ENCODE assay signal across 11 cellular contexts in genomic region chr17:7010523-7010922, GRCh38. TPM values are rescaled to one million over a fixed set of nuclear protein-coding genes. Genes with fewer than 3 reads are reported as not detected.
DNase-seq lines count a peak whose midpoint lies in the region; ATAC-seq and TF ChIP-seq lines count a peak whose summit lies in the region.
"Had no signal": no experiment of that assay in that cellular context is flagged by ENCODE, and none has a peak within 500 bp of the region (broad histone marks: within the 10 kb centered on the region; RNA-seq: fewer than 3 reads in every experiment).

No MANE protein-coding gene starts in this region.

- CTCF ChIA-PET in activated B cell treated with CpG ODN at 0.5 μM for 24 hours (lab: Charles Lee) = interaction anchor here (1.5 kb wide), 1 partner anchor 96 kb away, joined by 4 read pairs; no protein-coding TSS in a partner anchor

- TF ChIP-seq CTCF in activated B cell treated with CpG ODN at 0.5 μM for 24 hours (IDR thresholded peaks at IDR 0.05) = no peak
- no peak for TF ChIP-seq CTCF in glutamatergic neuron (IDR thresholded peaks at IDR 0.05; ENCODE audit: partially characterized antibody, unreplicated experiment)

- POLR2A ChIA-PET in activated B cell treated with CpG ODN at 0.5 μM for 24 hours (lab: Charles Lee) = no interaction called here

- intact Hi-C loops in activated CD4-positive, alpha-beta T cell treated with anti-CD3 and anti-CD28 coated beads, Interleukin-2, amount 10 ng/mL, durations not matched to agents 24 days and 14 days (cut with micrococcal nuclease) = loop anchor here (5.0 to 10.0 kb wide), 2 partner anchors 256 to 1588 kb away; partner anchors contain the start of genes RPAIN and XAF1
- intact Hi-C loops in activated B cell treated with CpG ODN at 0.5 μM for 24 hours (cut with micrococcal nuclease) = loop anchor here (5.0 to 10.0 kb wide), 3 partner anchors 568 to 1523 kb away; partner anchors contain the start of genes DERL2, MIS12, PIMREG and RPL26

- ATAC-seq in activated B cell treated with CpG ODN at 0.5 μM for 24 hours (ENCODE audit: low read depth) (no peak), HG02678 (IDR thresholded peaks at IDR 0.05; ENCODE audit: unreplicated experiment) (no peak), HG02840 (IDR thresholded peaks at IDR 0.05; ENCODE audit: low FRiP score, unreplicated experiment) (no peak)
- ATAC-seq in stimulated activated effector memory CD8-positive, alpha-beta T cell treated with anti-CD3 and anti-CD28 coated beads, Interleukin-12 subunit alpha, Interleukin-12 subunit beta, amount 100 ng/mL, for 72 hours = no peak

- no peak for DNase-seq in activated CD4-positive, alpha-beta T cell treated with anti-CD3 and anti-CD28 coated beads, Interleukin-2, amount 10 ng/mL, durations not matched to agents 24 days and 14 days
- DNase-seq in activated CD4-positive, alpha-beta T cell treated with anti-CD3 and anti-CD28 coated beads for 4 hours = no peak
- DNase-seq in activated B cell treated with CpG ODN at 0.5 μM for 24 hours (no peak), glutamatergic neuron (no peak), NCI-H2227 (lab: John Stamatoyannopoulos, UW; ENCODE audit: unreplicated experiment) (no peak)
- DNase-seq in stimulated activated effector memory CD8-positive, alpha-beta T cell treated with anti-CD3 and anti-CD28 coated beads, Interleukin-12 subunit alpha, Interleukin-12 subunit beta, amount 100 ng/mL, for 72 hours (ENCODE audit: low spot score in 2 of 2) = no peak
- DNase-seq: anterior cingulate cortex, NCI-H1417 had no signal

- H3K4me1 Mint-ChIP-seq in activated CD4-positive, alpha-beta T cell treated with anti-CD3 and anti-CD28 coated beads, Interleukin-2, amount 10 ng/mL, durations not matched to agents 24 days and 14 days = peaks cover 35% of the 10 kb centered on the region
- H3K4me1 Mint-ChIP-seq in activated B cell treated with CpG ODN at 0.5 μM for 24 hours = peaks cover 64% of the 10 kb centered on the region
- peaks cover 7% of the 10 kb centered on the region for H3K4me1 Mint-ChIP-seq in glutamatergic neuron (ENCODE audit: low read depth, unreplicated experiment)
- peaks cover 40% of the 10 kb centered on the region for H3K4me1 Mint-ChIP-seq in stimulated activated effector memory CD8-positive, alpha-beta T cell treated with anti-CD3 and anti-CD28 coated beads, Interleukin-12 subunit alpha, Interleukin-12 subunit beta, amount 100 ng/mL, for 72 hours

- H3K36me3 Mint-ChIP-seq in activated CD4-positive, alpha-beta T cell treated with anti-CD3 and anti-CD28 coated beads, Interleukin-2, amount 10 ng/mL, durations not matched to agents 24 days and 14 days (ENCODE audit: low read depth) = peaks cover 27% of the 10 kb centered on the region
- H3K36me3 Mint-ChIP-seq in activated B cell treated with CpG ODN at 0.5 μM for 24 hours (ENCODE audit: low read depth) (peaks cover 55% of the 10 kb centered on the region), glutamatergic neuron (ENCODE audit: unreplicated experiment) (no peaks in the 10 kb centered on the region)
- H3K36me3 Mint-ChIP-seq in stimulated activated effector memory CD8-positive, alpha-beta T cell treated with anti-CD3 and anti-CD28 coated beads, Interleukin-12 subunit alpha, Interleukin-12 subunit beta, amount 100 ng/mL, for 72 hours = peaks cover 68% of the 10 kb centered on the region

- no peaks in the 10 kb centered on the region for H3K27me3 Mint-ChIP-seq in activated CD4-positive, alpha-beta T cell treated with anti-CD3 and anti-CD28 coated beads, Interleukin-2, amount 10 ng/mL, durations not matched to agents 24 days and 14 days
- H3K27me3 Mint-ChIP-seq in activated B cell treated with CpG ODN at 0.5 μM for 24 hours (no peaks in the 10 kb centered on the region), glutamatergic neuron (ENCODE audit: unreplicated experiment) (peaks cover 9% of the 10 kb centered on the region)

- no peaks in the 10 kb centered on the region for H3K9me3 Mint-ChIP-seq in activated CD4-positive, alpha-beta T cell treated with anti-CD3 and anti-CD28 coated beads, Interleukin-2, amount 10 ng/mL, durations not matched to agents 24 days and 14 days
- H3K9me3 Mint-ChIP-seq in activated B cell treated with CpG ODN at 0.5 μM for 24 hours (no peaks in the 10 kb centered on the region), glutamatergic neuron (ENCODE audit: unreplicated experiment) (peaks cover 4% of the 10 kb centered on the region)
- H3K9me3 Mint-ChIP-seq in stimulated activated effector memory CD8-positive, alpha-beta T cell treated with anti-CD3 and anti-CD28 coated beads, Interleukin-12 subunit alpha, Interleukin-12 subunit beta, amount 100 ng/mL, for 72 hours = no peaks in the 10 kb centered on the region

- peak overlapping the region; percentile 97 for H3K4me3 Mint-ChIP-seq in activated CD4-positive, alpha-beta T cell treated with anti-CD3 and anti-CD28 coated beads, Interleukin-2, amount 10 ng/mL, durations not matched to agents 24 days and 14 days
- H3K4me3 Mint-ChIP-seq in activated B cell treated with CpG ODN at 0.5 μM for 24 hours (peak overlapping the region; percentile 95), glutamatergic neuron (ENCODE audit: unreplicated experiment) (peak overlapping the region; percentile 42)
- peak overlapping the region; percentile 97 for H3K4me3 Mint-ChIP-seq in stimulated activated effector memory CD8-positive, alpha-beta T cell treated with anti-CD3 and anti-CD28 coated beads, Interleukin-12 subunit alpha, Interleukin-12 subunit beta, amount 100 ng/mL, for 72 hours

- no peak overlapping the region for H3K27ac Mint-ChIP-seq in activated CD4-positive, alpha-beta T cell treated with anti-CD3 and anti-CD28 coated beads, Interleukin-2, amount 10 ng/mL, durations not matched to agents 24 days and 14 days
- H3K27ac Mint-ChIP-seq in activated B cell treated with CpG ODN at 0.5 μM for 24 hours (peak overlapping the region; percentile 46), glutamatergic neuron (ENCODE audit: unreplicated experiment) (no peak overlapping the region)
- H3K27ac Mint-ChIP-seq in stimulated activated effector memory CD8-positive, alpha-beta T cell treated with anti-CD3 and anti-CD28 coated beads, Interleukin-12 subunit alpha, Interleukin-12 subunit beta, amount 100 ng/mL, for 72 hours = peak overlapping the region; percentile 56

RNA-seq across cellular contexts. Expression of gene RNASEK, which starts 1.9 kb away (rescaled TPM):
- total RNA-seq in activated CD4-positive, alpha-beta T cell treated with anti-CD3 and anti-CD28 coated beads, Interleukin-2, amount 10 ng/mL, durations not matched to agents 24 days and 14 days = 128 and 131 TPM in 2 replicates
- 130 and 140 TPM in 2 replicates for total RNA-seq in activated B cell treated with CpG ODN at 0.5 μM for 24 hours
- total RNA-seq in glutamatergic neuron (ENCODE audit: unreplicated experiment) = 179 TPM

RNA-seq across cellular contexts. Expression of gene BCL6B, which starts 12.3 kb away (rescaled TPM):
- total RNA-seq in activated CD4-positive, alpha-beta T cell treated with anti-CD3 and anti-CD28 coated beads, Interleukin-2, amount 10 ng/mL, durations not matched to agents 24 days and 14 days = 0.90 and 0.91 TPM in 2 replicates
- 0.31 and 0.88 TPM in 2 replicates for total RNA-seq in activated B cell treated with CpG ODN at 0.5 μM for 24 hours
- not detected for total RNA-seq in glutamatergic neuron (ENCODE audit: unreplicated experiment)

RNA-seq across cellular contexts. Expression of gene ALOX12, which starts 14.7 kb away (rescaled TPM):
- total RNA-seq in activated CD4-positive, alpha-beta T cell treated with anti-CD3 and anti-CD28 coated beads, Interleukin-2, amount 10 ng/mL, durations not matched to agents 24 days and 14 days = not detected in 2 replicates
- total RNA-seq in activated B cell treated with CpG ODN at 0.5 μM for 24 hours (not detected in 2 replicates), glutamatergic neuron (ENCODE audit: unreplicated experiment) (not detected)
- total RNA-seq: A673 had no signal

RNA-seq across cellular contexts. Expression of gene SLC16A13, which starts 25.3 kb away (rescaled TPM):
- 12.4 and 13.5 TPM in 2 replicates for total RNA-seq in activated CD4-positive, alpha-beta T cell treated with anti-CD3 and anti-CD28 coated beads, Interleukin-2, amount 10 ng/mL, durations not matched to agents 24 days and 14 days
- total RNA-seq in activated B cell treated with CpG ODN at 0.5 μM for 24 hours (10.4 and 11.8 TPM in 2 replicates), glutamatergic neuron (ENCODE audit: unreplicated experiment) (2.9 TPM)

RNA-seq across cellular contexts. Expression of gene SLC16A11, which starts 33.4 kb away (rescaled TPM):
- 0.16 and 0.40 TPM in 2 replicates for total RNA-seq in activated CD4-positive, alpha-beta T cell treated with anti-CD3 and anti-CD28 coated beads, Interleukin-2, amount 10 ng/mL, durations not matched to agents 24 days and 14 days
- total RNA-seq in activated B cell treated with CpG ODN at 0.5 μM for 24 hours (3.6 and 4.2 TPM in 2 replicates), glutamatergic neuron (ENCODE audit: unreplicated experiment) (0.54 TPM)

Comparison
In these comparisons a context has a peak if more than half of its experiments do, and no peak if none do; other contexts are left out.
1. H3K27ac Mint-ChIP-seq: peak in activated B cell treated with CpG ODN at 0.5 μM for 24 hours (single experiment) and stimulated activated effector memory CD8-positive, alpha-beta T cell treated with anti-CD3 and anti-CD28 coated beads, Interleukin-12 subunit alpha, Interleukin-12 subunit beta, amount 100 ng/mL, for 72 hours (single experiment); none in activated CD4-positive, alpha-beta T cell treated with anti-CD3 and anti-CD28 coated beads, Interleukin-2, amount 10 ng/mL, durations not matched to agents 24 days and 14 days (single experiment) and glutamatergic neuron (single experiment).
2. H3K4me3 Mint-ChIP-seq: peak in every context shown above with its lines; median percentile 97 in activated CD4-positive, alpha-beta T cell treated with anti-CD3 and anti-CD28 coated beads, Interleukin-2, amount 10 ng/mL, durations not matched to agents 24 days and 14 days; 97 in stimulated activated effector memory CD8-positive, alpha-beta T cell treated with anti-CD3 and anti-CD28 coated beads, Interleukin-12 subunit alpha, Interleukin-12 subunit beta, amount 100 ng/mL, for 72 hours; 95 in activated B cell treated with CpG ODN at 0.5 μM for 24 hours; 42 in glutamatergic neuron.